Comparison of ENCODE assay signal across 20 cellular contexts in the genomic region with DNA sequence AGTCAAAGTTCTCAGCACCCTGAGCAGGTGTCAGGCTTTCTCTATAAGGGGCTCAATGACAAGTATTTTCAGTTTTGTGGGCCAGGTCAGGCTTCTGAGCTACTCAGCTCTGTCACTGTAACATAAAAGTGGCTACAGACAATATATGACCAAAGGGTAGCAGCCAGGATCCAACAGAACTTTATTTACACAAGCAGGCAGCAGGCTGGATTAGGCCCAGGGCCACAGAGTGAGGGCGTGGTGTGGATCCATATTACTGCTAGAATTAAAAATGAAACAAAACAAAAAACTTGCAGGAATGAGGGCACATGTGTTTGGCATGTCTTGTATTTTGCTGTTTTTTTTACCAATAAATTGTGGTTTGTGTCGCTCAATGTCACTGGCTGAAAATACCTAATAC.
DNase-seq lines count a peak whose midpoint lies in the region; ATAC-seq and TF ChIP-seq lines count a peak whose summit lies in the region.
"Had no signal": no experiment of that assay in that cellular context is flagged by ENCODE, and none has a peak within 500 bp of the region (broad histone marks: within the 10 kb centered on the region; RNA-seq: fewer than 3 reads in every experiment).

No MANE protein-coding gene starts in this region.

- H3K27ac ChIP-seq in BLaER1 (peak overlapping the region; percentile 37), VCaP (peak overlapping the region; percentile 16; the same call in 1 of the 2 replicates), liver (ENCODE audit: low read depth in 1 of 2, low read length in 2 of 2) (no peak overlapping the region), Karpas-422 (ENCODE audit: low read length) (no peak overlapping the region), suprapubic skin (no peak overlapping the region), foreskin keratinocyte (no peak overlapping the region)

- peaks cover 23% of the 10 kb centered on the region for H3K36me3 Mint-ChIP-seq in progenitor cell of endocrine pancreas (ENCODE audit: insufficient read depth)

- H3K4me2 ChIP-seq in BLaER1 = peak overlapping the region; percentile 70
- H3K4me2 ChIP-seq in Karpas-422 (ENCODE audit: low read depth, low read length, poor library complexity, severe bottlenecking) = no peak overlapping the region
- H3K4me2 ChIP-seq: SK-N-SH had no signal

- no peaks in the 10 kb centered on the region for H3K9me2 ChIP-seq in Karpas-422 (replicated peaks; ENCODE audit: insufficient read depth, low read length)
- H3K9me2 ChIP-seq: SK-N-SH had no signal

- H3K27ac Mint-ChIP-seq in progenitor cell of endocrine pancreas = peak overlapping the region; percentile 60
- H3K27ac Mint-ChIP-seq: CD4-positive, alpha-beta T cell had no signal

- H3K4me3 Mint-ChIP-seq in progenitor cell of endocrine pancreas (ENCODE audit: low read depth) = no peak overlapping the region
- H3K4me3 Mint-ChIP-seq: CD4-positive, alpha-beta T cell had no signal

- no peak for TF ChIP-seq POLR2A in suprapubic skin (IDR thresholded peaks at IDR 0.05)

- no peaks in the 10 kb centered on the region for H3K27me3 ChIP-seq in BLaER1
- no peaks in the 10 kb centered on the region for H3K27me3 ChIP-seq in liver (ENCODE audit: control insufficient read depth in 4 of 4, insufficient read depth in 4 of 4, low read length in 3 of 4)
- no peaks in the 10 kb centered on the region for H3K27me3 ChIP-seq in Karpas-422 (ENCODE audit: low read length)
- H3K27me3 ChIP-seq in suprapubic skin = no peaks in the 10 kb centered on the region
- H3K27me3 ChIP-seq in foreskin keratinocyte = no peaks in the 10 kb centered on the region
- H3K27me3 ChIP-seq: MG63 had no signal

- peaks cover 10% of the 10 kb centered on the region; the same call in 1 of the 2 replicates for H4K20me1 ChIP-seq in BLaER1
- H4K20me1 ChIP-seq in Karpas-422 (ENCODE audit: insufficient read depth, low read depth, low read length) = no peaks in the 10 kb centered on the region

- H3K9me3 ChIP-seq in BLaER1 (peaks cover 26% of the 10 kb centered on the region), liver (ENCODE audit: control insufficient read depth in 4 of 4, low read length in 3 of 4) (no peaks in the 10 kb centered on the region), Karpas-422 (ENCODE audit: low read length) (peaks cover 13% of the 10 kb centered on the region), suprapubic skin (no peaks in the 10 kb centered on the region)
- H3K9me3 ChIP-seq: MG63, SK-N-SH had no signal

- H3K9me3 Mint-ChIP-seq in progenitor cell of endocrine pancreas (ENCODE audit: low read depth) = peaks cover 23% of the 10 kb centered on the region
- H3K9me3 Mint-ChIP-seq: CD4-positive, alpha-beta T cell had no signal

- no peak overlapping the region for H2AFZ ChIP-seq in Karpas-422 (ENCODE audit: low read length)

- peaks cover 30% of the 10 kb centered on the region; the same call in 1 of the 2 replicates for H3K36me3 ChIP-seq in BLaER1
- peaks cover 0 to 1% (median 0%) of the 10 kb centered on the region in 4 donors for H3K36me3 ChIP-seq in liver (ENCODE audit: control insufficient read depth in 4 of 4, insufficient read depth in 3 of 4, low read depth in 1 of 4, low read length in 3 of 4)
- H3K36me3 ChIP-seq in Karpas-422 (ENCODE audit: insufficient read depth, low read length) = peaks cover 11% of the 10 kb centered on the region
- H3K36me3 ChIP-seq in suprapubic skin = peaks cover 7% of the 10 kb centered on the region
- H3K36me3 ChIP-seq: MG63 had no signal

- H3K4me1 ChIP-seq in BLaER1 (peaks cover 67% of the 10 kb centered on the region), liver (ENCODE audit: control insufficient read depth in 4 of 4, insufficient read depth in 4 of 4, low read length in 3 of 4) (peaks cover 0 to 3% (median 0%) of the 10 kb centered on the region in 4 donors), Karpas-422 (ENCODE audit: low read length) (no peaks in the 10 kb centered on the region), suprapubic skin (no peaks in the 10 kb centered on the region), foreskin keratinocyte (no peaks in the 10 kb centered on the region)

- peaks cover 1% of the 10 kb centered on the region for H3K4me1 Mint-ChIP-seq in progenitor cell of endocrine pancreas (ENCODE audit: low read depth)

- no peak for TF ChIP-seq RAD21 in liver (IDR thresholded peaks at IDR 0.05)

- ATAC-seq in foreskin keratinocyte = no peak
- ATAC-seq: K562, PC-3 had no signal

- H3K4me3 ChIP-seq in BLaER1 = no peak overlapping the region
- H3K4me3 ChIP-seq in liver (ENCODE audit: low read depth in 1 of 3, low read length in 3 of 3) = no peak overlapping the region
- H3K4me3 ChIP-seq in Karpas-422 (ENCODE audit: low read length) = no peak overlapping the region
- no peak overlapping the region for H3K4me3 ChIP-seq in suprapubic skin
- H3K4me3 ChIP-seq: K562, MG63 had no signal

- TF ChIP-seq EP300 in suprapubic skin (IDR thresholded peaks at IDR 0.05) = no peak

- no peak for DNase-seq in progenitor cell of endocrine pancreas (ENCODE audit: low spot score, unreplicated experiment)
- no peak for DNase-seq in Karpas-422
- DNase-seq in suprapubic skin (ENCODE audit: low spot score in 2 of 2) = no peak
- no peak for DNase-seq in foreskin keratinocyte
- no peak for DNase-seq in activated effector memory CD4-positive, alpha-beta T cell treated with anti-CD3 and anti-CD28 coated beads, Interleukin-2, amount 50 U/mL, for 16 hours
- DNase-seq: CD4-positive, alpha-beta T cell; MG63; NCI-H1048; NCI-H1417; NCI-H1694 treated with DMSO at 0.1 percent for 48 hours; NCI-H2081; NCI-H2171; NCI-H345; NCI-H510A treated with DMSO at 0.1 percent for 48 hours; PC-3; SK-N-SH had no signal

- H3K79me2 ChIP-seq in Karpas-422 (ENCODE audit: low read length) = peaks cover 20% of the 10 kb centered on the region

- no peaks in the 10 kb centered on the region for H3K27me3 Mint-ChIP-seq in progenitor cell of endocrine pancreas
- H3K27me3 Mint-ChIP-seq: CD4-positive, alpha-beta T cell had no signal

- 76% methylated on average over 2 of the region's 2 CpGs for whole genome bisulfite sequencing in liver
- WGBS in suprapubic skin = 65% methylated on average over 2 of the region's 2 CpGs

- TF ChIP-seq CTCF in VCaP (conservative IDR thresholded peaks at IDR 0.05) (no peak), liver (IDR thresholded peaks at IDR 0.05; ENCODE audit: low read depth, low read length, missing input control) (no peak), progenitor cell of endocrine pancreas (IDR thresholded peaks at IDR 0.05; ENCODE audit: unreplicated experiment) (no peak), suprapubic skin (IDR thresholded peaks at IDR 0.05) (no peak), foreskin keratinocyte (conservative IDR thresholded peaks at IDR 0.05) (no peak)

- no peak overlapping the region for H3K9ac ChIP-seq in BLaER1
- H3K9ac ChIP-seq in liver (ENCODE audit: low read depth in 1 of 2, low read length in 2 of 2) = no peak overlapping the region
- no peak overlapping the region for H3K9ac ChIP-seq in Karpas-422 (ENCODE audit: low read length)
- H3K9ac ChIP-seq: SK-N-SH had no signal

TF ChIP-seq in liver, 16 proteins besides CTCF, POLR2A, EP300 and RAD21:
- TF ChIP-seq FOXA2 (IDR thresholded peaks at IDR 0.05) = peak; percentile 55
- TF ChIP-seq EGR1 (IDR thresholded peaks at IDR 0.05; ENCODE audit: low read depth in 2 of 2) = no peak

Comparison
In these comparisons a context has a peak if more than half of its experiments do, and no peak if none do; other contexts are left out.
1. H3K27ac ChIP-seq: peak in BLaER1 (single experiment) and VCaP (single experiment); none in liver (0 of 2), Karpas-422 (single experiment), suprapubic skin (single experiment) and foreskin keratinocyte (single experiment).